3 cellular contexts compared by ENCODE assay signal in the genomic region with DNA sequence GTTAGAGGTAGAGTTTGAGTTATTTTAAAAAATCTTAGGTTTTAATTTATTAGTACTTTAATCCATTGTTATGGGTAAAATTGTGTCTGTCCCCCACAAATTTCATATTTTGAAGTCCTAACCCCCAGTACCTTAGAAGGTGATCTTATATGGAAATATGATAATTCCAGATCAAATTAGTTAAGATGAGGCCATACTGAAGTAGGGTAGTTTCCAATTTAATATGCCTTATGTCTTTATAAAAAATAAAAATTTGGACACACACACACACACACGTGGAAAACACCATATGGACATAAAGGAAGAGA.
TF ChIP-seq lines count a peak whose summit lies in the region.

No MANE protein-coding gene starts in this region.

TF ChIP-seq in A549, 52 proteins besides CTCF, POLR2A, EP300 and RAD21 (continued from another document):
- TF ChIP-seq, protein P1, sequence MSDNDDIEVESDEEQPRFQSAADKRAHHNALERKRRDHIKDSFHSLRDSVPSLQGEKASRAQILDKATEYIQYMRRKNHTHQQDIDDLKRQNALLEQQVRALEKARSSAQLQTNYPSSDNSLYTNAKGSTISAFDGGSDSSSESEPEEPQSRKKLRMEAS (IDR thresholded peaks at IDR 0.05): no peak
- TF ChIP-seq, protein P2, sequence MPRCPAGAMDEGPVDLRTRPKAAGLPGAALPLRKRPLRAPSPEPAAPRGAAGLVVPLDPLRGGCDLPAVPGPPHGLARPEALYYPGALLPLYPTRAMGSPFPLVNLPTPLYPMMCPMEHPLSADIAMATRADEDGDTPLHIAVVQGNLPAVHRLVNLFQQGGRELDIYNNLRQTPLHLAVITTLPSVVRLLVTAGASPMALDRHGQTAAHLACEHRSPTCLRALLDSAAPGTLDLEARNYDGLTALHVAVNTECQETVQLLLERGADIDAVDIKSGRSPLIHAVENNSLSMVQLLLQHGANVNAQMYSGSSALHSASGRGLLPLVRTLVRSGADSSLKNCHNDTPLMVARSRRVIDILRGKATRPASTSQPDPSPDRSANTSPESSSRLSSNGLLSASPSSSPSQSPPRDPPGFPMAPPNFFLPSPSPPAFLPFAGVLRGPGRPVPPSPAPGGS (IDR thresholded peaks at IDR 0.05): no peak
- TF ChIP-seq FOSB (CRISPR knock-in tag; IDR thresholded peaks at IDR 0.05): no peak

TF ChIP-seq in HCT116, 20 proteins besides CTCF, POLR2A, EP300 and RAD21 (continued from another document):
- TF ChIP-seq FOSL1 (IDR thresholded peaks at IDR 0.05; ENCODE audit: low read depth) (no peak), JUND (IDR thresholded peaks at IDR 0.05) (no peak), ELF1 (IDR thresholded peaks at IDR 0.05; ENCODE audit: borderline replicate concordance, low read depth) (no peak), CEBPB (IDR thresholded peaks at IDR 0.05; ENCODE audit: low read depth) (no peak), YY1 (IDR thresholded peaks at IDR 0.05; ENCODE audit: extremely low read depth, insufficient replicate concordance, low read depth, low read length) (no peak), TCF7L2 (IDR thresholded peaks at IDR 0.05; ENCODE audit: borderline replicate concordance, extremely low read depth, insufficient read depth, insufficient read length) (no peak), REST (IDR thresholded peaks at IDR 0.05; ENCODE audit: low read depth) (no peak), SIN3A (IDR thresholded peaks at IDR 0.05; ENCODE audit: low read depth) (no peak)
- TF ChIP-seq, protein P3, sequence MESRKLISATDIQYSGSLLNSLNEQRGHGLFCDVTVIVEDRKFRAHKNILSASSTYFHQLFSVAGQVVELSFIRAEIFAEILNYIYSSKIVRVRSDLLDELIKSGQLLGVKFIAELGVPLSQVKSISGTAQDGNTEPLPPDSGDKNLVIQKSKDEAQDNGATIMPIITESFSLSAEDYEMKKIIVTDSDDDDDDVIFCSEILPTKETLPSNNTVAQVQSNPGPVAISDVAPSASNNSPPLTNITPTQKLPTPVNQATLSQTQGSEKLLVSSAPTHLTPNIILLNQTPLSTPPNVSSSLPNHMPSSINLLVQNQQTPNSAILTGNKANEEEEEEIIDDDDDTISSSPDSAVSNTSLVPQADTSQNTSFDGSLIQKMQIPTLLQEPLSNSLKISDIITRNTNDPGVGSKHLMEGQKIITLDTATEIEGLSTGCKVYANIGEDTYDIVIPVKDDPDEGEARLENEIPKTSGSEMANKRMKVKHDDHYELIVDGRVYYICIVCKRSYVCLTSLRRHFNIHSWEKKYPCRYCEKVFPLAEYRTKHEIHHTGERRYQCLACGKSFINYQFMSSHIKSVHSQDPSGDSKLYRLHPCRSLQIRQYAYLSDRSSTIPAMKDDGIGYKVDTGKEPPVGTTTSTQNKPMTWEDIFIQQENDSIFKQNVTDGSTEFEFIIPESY (IDR thresholded peaks at IDR 0.05; ENCODE audit: extremely low read depth, insufficient replicate concordance, low read length): no peak
- TF ChIP-seq, protein P1 (IDR thresholded peaks at IDR 0.05): no peak
TF ChIP-seq in HCT116: peak in this region for 0.

TF ChIP-seq in liver, 16 proteins besides CTCF, POLR2A, EP300 and RAD21 (continued from another document):
- TF ChIP-seq RXRA (IDR thresholded peaks at IDR 0.05) (no peak), TAF1 (conservative IDR thresholded peaks at IDR 0.05) (no peak)
